8 cellular contexts compared by ENCODE assay signal in the genomic region with DNA sequence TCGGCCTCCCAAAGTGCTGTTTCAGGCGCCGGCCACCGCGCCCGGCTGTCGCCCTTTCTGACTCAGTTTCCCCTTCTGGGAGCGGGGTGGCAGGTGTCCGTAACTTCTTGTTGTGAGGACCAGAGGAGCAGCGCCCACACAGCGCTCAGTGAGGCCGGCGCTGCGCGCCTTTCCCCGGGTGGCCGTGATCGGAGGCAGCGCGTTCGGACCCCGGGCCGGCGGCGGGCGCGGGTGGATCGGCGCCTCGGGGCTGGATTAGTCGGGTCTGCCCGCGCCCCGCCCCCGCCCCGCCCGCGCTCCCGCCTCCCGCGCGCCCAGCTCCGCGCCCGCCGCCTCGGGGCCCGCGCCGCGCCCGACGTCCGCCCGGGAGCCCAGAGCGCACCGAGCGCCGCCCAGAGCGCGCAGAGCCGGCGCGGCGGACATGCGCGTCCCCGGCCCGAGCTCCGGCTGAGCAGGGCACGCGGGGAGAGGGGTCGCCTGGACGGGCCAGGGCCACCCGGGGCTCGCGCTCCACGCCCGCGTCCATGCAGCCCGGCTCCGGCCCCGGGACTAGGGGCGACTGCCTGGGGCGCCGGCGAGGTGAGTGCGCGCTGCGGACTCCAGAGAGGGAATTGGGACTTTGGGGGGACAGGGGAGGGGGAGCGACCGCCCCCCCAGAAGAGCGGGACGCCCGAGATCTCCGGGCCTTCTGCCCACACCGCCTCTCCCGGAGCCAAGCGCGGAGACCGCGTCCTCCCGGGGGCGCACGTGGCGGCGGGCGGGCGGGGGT. TPM values are rescaled to one million over a fixed set of nuclear protein-coding genes. Genes with fewer than 3 reads are reported as not detected.
DNase-seq lines count a peak whose midpoint lies in the region; ATAC-seq and TF ChIP-seq lines count a peak whose summit lies in the region.

No MANE protein-coding gene starts in this region.

- no peak for TF ChIP-seq EP300 in transverse colon (IDR thresholded peaks at IDR 0.05; ENCODE audit: low read depth)

- H3K9me3 Mint-ChIP-seq in natural killer cell treated with Interleukin-12 subunit alpha and Interleukin-12 subunit beta and Interleukin-15 and Interleukin-18, amount 100 ng/mL, for 72 hours: no peaks in the 10 kb centered on the region

- H3K4me2 ChIP-seq in BLaER1: peak overlapping the region; percentile 96

- H4K20me1 ChIP-seq in BLaER1: peaks cover 44% of the 10 kb centered on the region

- H3K4me1 Mint-ChIP-seq in natural killer cell treated with Interleukin-12 subunit alpha and Interleukin-12 subunit beta and Interleukin-15 and Interleukin-18, amount 100 ng/mL, for 72 hours (ENCODE audit: low read depth in 2 of 2): peaks cover 0 to 10% of the 10 kb centered on the region in 2 donors

- DNase-seq in GM20000 (ENCODE audit: low spot score): peak; percentile 93
- DNase-seq in NCI-H345 treated with DMSO at 0.1 percent for 48 hours (lab: John Stamatoyannopoulos, UW; ENCODE audit: unreplicated experiment): peak; percentile 31
- DNase-seq in activated T-cell treated with anti-CD3 and anti-CD28 coated beads for 24 hours (ENCODE audit: low read depth): peak; percentile 41
- peak; percentile 11 for DNase-seq in fibroblast of mammary gland (ENCODE audit: low read depth)
- DNase-seq in natural killer cell treated with Interleukin-12 subunit alpha and Interleukin-12 subunit beta and Interleukin-15 and Interleukin-18, amount 100 ng/mL, for 72 hours (ENCODE audit: low spot score): no peak
- DNase-seq in transverse colon: peak; percentile 51

- peaks cover 0 to 3% of the 10 kb centered on the region in 2 donors for H3K27me3 Mint-ChIP-seq in natural killer cell treated with Interleukin-12 subunit alpha and Interleukin-12 subunit beta and Interleukin-15 and Interleukin-18, amount 100 ng/mL, for 72 hours

- H3K4me1 ChIP-seq in BLaER1 (peaks cover 71% of the 10 kb centered on the region), transverse colon (peaks cover 10 to 19% (median 15%) of the 10 kb centered on the region in 4 donors)

- in situ Hi-C loops in transverse colon (cut with MboI; ENCODE audit: low pct_ligation_motif_present in 1 of 4, low pct_unique_long_range_greater_than_20kb in 1 of 4, low sequenced_read_pairs in 3 of 4): no loop called here

- H3K36me3 ChIP-seq in BLaER1 (peaks cover 24% of the 10 kb centered on the region), transverse colon (no peaks in the 10 kb centered on the region)

- peak overlapping the region; percentile 25 for H3K4me3 Mint-ChIP-seq in natural killer cell treated with Interleukin-12 subunit alpha and Interleukin-12 subunit beta and Interleukin-15 and Interleukin-18, amount 100 ng/mL, for 72 hours

- no peak for TF ChIP-seq CTCF in GM20000 (IDR thresholded peaks at IDR 0.05; ENCODE audit: extremely low read depth, missing control alignments)
- no peak for TF ChIP-seq CTCF in fibroblast of mammary gland (conservative IDR thresholded peaks at IDR 0.05; ENCODE audit: control insufficient read depth, insufficient read depth, low read depth, low read length)
- no peak for TF ChIP-seq CTCF in transverse colon (IDR thresholded peaks at IDR 0.05)

- H3K9ac ChIP-seq in BLaER1: peak overlapping the region; percentile 99

- H3K9me3 ChIP-seq in BLaER1: no peaks in the 10 kb centered on the region
- no peaks in the 10 kb centered on the region for H3K9me3 ChIP-seq in transverse colon

- no peaks in the 10 kb centered on the region for H3K36me3 Mint-ChIP-seq in natural killer cell treated with Interleukin-12 subunit alpha and Interleukin-12 subunit beta and Interleukin-15 and Interleukin-18, amount 100 ng/mL, for 72 hours

- H3K27me3 ChIP-seq in BLaER1 (no peaks in the 10 kb centered on the region), transverse colon (peaks cover 3% of the 10 kb centered on the region)

- H3K27ac ChIP-seq in BLaER1 (peak overlapping the region; percentile 99), transverse colon (peak overlapping the region; percentile 41 to 81 (median 64))

- TF ChIP-seq POLR2A in transverse colon (IDR thresholded peaks at IDR 0.05): no peak

- intact Hi-C loops in transverse colon (cut with DNase I; ENCODE audit: low total_unique reads): no loop called here

- peak; percentile 78 for ATAC-seq in natural killer cell treated with Interleukin-12 subunit alpha and Interleukin-12 subunit beta and Interleukin-15 and Interleukin-18, amount 100 ng/mL, for 72 hours
- ATAC-seq in HG02623 (IDR thresholded peaks at IDR 0.05; ENCODE audit: unreplicated experiment): no peak

- WGBS in transverse colon (ENCODE audit: low coverage in 1 of 2), 2 donors: 1% methylated on average over 19 of the region's 109 CpGs; no CpG with 5 or more reads in 1 of the 2 donors

- H3K4me3 ChIP-seq in BLaER1: peak overlapping the region; percentile 98
- H3K4me3 ChIP-seq in fibroblast of mammary gland (ENCODE audit: control insufficient read depth, low read depth, low read length): peak overlapping the region; percentile 46
- H3K4me3 ChIP-seq in transverse colon: peak overlapping the region; percentile 60 to 94 (median 74)

- no peak overlapping the region for H3K27ac Mint-ChIP-seq in natural killer cell treated with Interleukin-12 subunit alpha and Interleukin-12 subunit beta and Interleukin-15 and Interleukin-18, amount 100 ng/mL, for 72 hours

RNA-seq across cellular contexts. Expression of gene LRCOL1, which starts 50.5 kb away (rescaled TPM):
- not detected for total RNA-seq in natural killer cell treated with Interleukin-12 subunit alpha and Interleukin-12 subunit beta and Interleukin-15 and Interleukin-18, amount 100 ng/mL, for 72 hours
- not detected for total RNA-seq in transverse colon

RNA-seq across cellular contexts. Expression of gene P2RX2, which starts 58.7 kb away (rescaled TPM):
- not detected for total RNA-seq in natural killer cell treated with Interleukin-12 subunit alpha and Interleukin-12 subunit beta and Interleukin-15 and Interleukin-18, amount 100 ng/mL, for 72 hours
- 1 to 10 TPM in 1 of 4 donors, under 1 TPM in 1, not detected in 2; 0.96 to 2.1 TPM for total RNA-seq in transverse colon

Comparison
In these comparisons a context has a peak if more than half of its experiments do, and no peak if none do; other contexts are left out.
1. H3K4me3 ChIP-seq: peak in every context shown above with its lines; median percentile 98 in BLaER1; 74 in transverse colon; 46 in fibroblast of mammary gland.